ENCODE assay signal across 21 cellular contexts in genomic region chr10:122248356-122249302, GRCh38. TPM values are rescaled to one million over a fixed set of nuclear protein-coding genes. Genes with fewer than 3 reads are reported as not detected.
A peak's percentile ranks its signal among the peaks of the same experiment; 100 is the strongest.
DNase-seq lines count a peak whose midpoint lies in the region; ATAC-seq and TF ChIP-seq lines count a peak whose summit lies in the region.
"Had no signal": no experiment of that assay in that cellular context is flagged by ENCODE, and none has a peak within 500 bp of the region (broad histone marks: within the 10 kb centered on the region; RNA-seq: fewer than 3 reads in every experiment).

No MANE protein-coding gene starts in this region.

- DNase-seq in cardiac septum (ENCODE audit: low spot score) = peak; percentile 66
- no peak for DNase-seq in left ventricle myocardium superior
- DNase-seq in Caco-2 = no peak
- no peak for DNase-seq in glutamatergic neuron
- peak; percentile 67 for DNase-seq in posterior vena cava (ENCODE audit: low spot score)
- DNase-seq in AG08395 (ENCODE audit: low spot score) = no peak
- DNase-seq in T-helper 1 cell = no peak
- DNase-seq: 8988T; CD8-positive, alpha-beta T cell; DMS 273 treated with DMSO at 0.1 percent for 48 hours; DMS53; DND-41; EL; GOT3; H7 had no signal

- H3K27me3 Mint-ChIP-seq in Caco-2 (ENCODE audit: insufficient read depth, unreplicated experiment) = no peaks in the 10 kb centered on the region
- peaks cover 27% of the 10 kb centered on the region for H3K27me3 Mint-ChIP-seq in glutamatergic neuron (ENCODE audit: unreplicated experiment)
- H3K27me3 Mint-ChIP-seq: B cell had no signal

- intact Hi-C loops in cardiac septum (cut with DNase I) = no loop called here
- intact Hi-C loops in left ventricle myocardium superior (cut with micrococcal nuclease) = no loop called here
- intact Hi-C loops in Caco-2 (cut with micrococcal nuclease; ENCODE audit: unreplicated experiment) = no loop called here
- intact Hi-C loops in posterior vena cava (cut with DNase I) = no loop called here

- H3K9me3 Mint-ChIP-seq in Caco-2 (ENCODE audit: unreplicated experiment) (no peaks in the 10 kb centered on the region), glutamatergic neuron (ENCODE audit: unreplicated experiment) (peaks cover 33% of the 10 kb centered on the region)
- H3K9me3 Mint-ChIP-seq: CD8-positive, alpha-beta T cell had no signal

- H3K27me3 ChIP-seq in Caco-2 (replicated peaks; ENCODE audit: control insufficient read depth, insufficient read depth, low read length) = no peaks in the 10 kb centered on the region
- H3K27me3 ChIP-seq: BLaER1 treated with 17β-estradiol and CSF1 and Interleukin-3, amounts not matched to agents 10 nM and 100 nM had no signal

- peaks cover 69% of the 10 kb centered on the region for H3K36me3 Mint-ChIP-seq in Caco-2 (ENCODE audit: insufficient read depth, unreplicated experiment)
- peaks cover 18% of the 10 kb centered on the region for H3K36me3 Mint-ChIP-seq in glutamatergic neuron (ENCODE audit: unreplicated experiment)
- H3K36me3 Mint-ChIP-seq: CD8-positive, alpha-beta T cell had no signal

- TF ChIP-seq CTCF in Caco-2 (IDR thresholded peaks at IDR 0.05; ENCODE audit: insufficient read depth in 1 of 2, low read depth in 1 of 2, low read length in 1 of 2, severe bottlenecking in 1 of 2, unreplicated experiment in 1 of 2) (no peak), glutamatergic neuron (IDR thresholded peaks at IDR 0.05; ENCODE audit: partially characterized antibody, unreplicated experiment) (no peak)

- BruUV-seq in Caco-2 (replicated peaks; lab: Mats Ljungman, UMichigan) = no TSS peak

- H3K4me3 Mint-ChIP-seq in Caco-2 (ENCODE audit: unreplicated experiment) = no peak overlapping the region
- H3K4me3 Mint-ChIP-seq in glutamatergic neuron (ENCODE audit: unreplicated experiment) = no peak overlapping the region
- H3K4me3 Mint-ChIP-seq: B cell; CD8-positive, alpha-beta T cell had no signal

- H3K4me3 ChIP-seq in Caco-2 (ENCODE audit: low read depth, low read length) = no peak overlapping the region
- H3K4me3 ChIP-seq: BLaER1 treated with 17β-estradiol and CSF1 and Interleukin-3, amounts not matched to agents 10 nM and 100 nM; GM12878 had no signal

- CTCF ChIA-PET in Caco-2 (lab: Charles Lee) = no interaction called here

- no peaks in the 10 kb centered on the region for H3K4me1 Mint-ChIP-seq in Caco-2 (ENCODE audit: low read depth, unreplicated experiment)
- peaks cover 32% of the 10 kb centered on the region for H3K4me1 Mint-ChIP-seq in glutamatergic neuron (ENCODE audit: low read depth, unreplicated experiment)
- H3K4me1 Mint-ChIP-seq: B cell had no signal

- H3K36me3 ChIP-seq in Caco-2 (ENCODE audit: control insufficient read depth, insufficient read depth, low read length) = no peaks in the 10 kb centered on the region; the same call in none of the 2 replicates

- POLR2A ChIA-PET in Caco-2 (lab: Charles Lee) = no interaction called here

- H3K4me1 ChIP-seq in Caco-2 = no peaks in the 10 kb centered on the region

- H3K9me3 ChIP-seq in Caco-2 = no peaks in the 10 kb centered on the region
- H3K9me3 ChIP-seq: BLaER1 treated with 17β-estradiol and CSF1 and Interleukin-3, amounts not matched to agents 10 nM and 100 nM had no signal

- ATAC-seq in left ventricle myocardium superior = no peak
- no peak for ATAC-seq in HG03159 (IDR thresholded peaks at IDR 0.05; ENCODE audit: unreplicated experiment)
- ATAC-seq: CD8-positive, alpha-beta T cell; GM12878 had no signal

- H3K27ac Mint-ChIP-seq in Caco-2 (ENCODE audit: unreplicated experiment) = peak overlapping the region; percentile 21
- peak overlapping the region; percentile 80 for H3K27ac Mint-ChIP-seq in glutamatergic neuron (ENCODE audit: unreplicated experiment)
- H3K27ac Mint-ChIP-seq: B cell; CD8-positive, alpha-beta T cell had no signal

RNA-seq across cellular contexts. Expression of gene BTBD16, which starts 22.5 kb away (rescaled TPM):
- total RNA-seq in cardiac septum (not detected), left ventricle myocardium superior (not detected), Caco-2 (2022) (not detected in 2 replicates), glutamatergic neuron (ENCODE audit: unreplicated experiment) (0.98 TPM), posterior vena cava (under 1 TPM in 1 of 2 donors, not detected in 1; 0.14 TPM)
- total RNA-seq: A673; B cell; CD8-positive, alpha-beta T cell; G401; GM12878 had no signal

Comparison
In these comparisons a context has a peak if more than half of its experiments do, and no peak if none do; other contexts are left out.
1. DNase-seq: peak in cardiac septum (single experiment) and posterior vena cava (single experiment); none in left ventricle myocardium superior (single experiment), Caco-2 (0 of 2), glutamatergic neuron (single experiment), AG08395 (single experiment) and T-helper 1 cell (0 of 5).